16 cellular contexts compared by ENCODE assay signal in the genomic region with DNA sequence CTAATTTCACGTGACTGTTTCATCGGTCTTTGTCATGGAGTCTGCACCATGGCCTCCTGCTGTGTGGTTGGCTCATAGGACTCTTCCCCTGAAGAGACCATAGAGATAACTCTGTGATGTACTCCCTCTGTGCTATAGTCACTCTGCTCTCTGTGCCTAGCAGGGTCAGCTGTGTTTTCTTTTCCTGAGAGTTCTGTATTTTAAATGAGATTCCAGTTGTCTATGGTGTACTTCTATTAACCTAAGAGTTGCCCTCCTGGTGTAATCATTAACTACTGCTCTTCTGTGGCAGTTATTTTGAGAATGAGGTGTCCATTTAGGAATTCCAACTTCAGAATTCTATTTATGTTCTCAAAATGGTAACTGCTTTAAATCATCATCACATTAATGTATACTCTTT.
A peak's percentile ranks its signal among the peaks of the same experiment; 100 is the strongest.
DNase-seq lines count a peak whose midpoint lies in the region; ATAC-seq, FAIRE-seq and TF ChIP-seq lines count a peak whose summit lies in the region.
"Had no signal": no experiment of that assay in that cellular context is flagged by ENCODE, and none has a peak within 500 bp of the region (broad histone marks: within the 10 kb centered on the region; RNA-seq: fewer than 3 reads in every experiment).

No MANE protein-coding gene starts in this region.

- CTCF ChIA-PET in Caco-2 (lab: Charles Lee): no interaction called here

- no peak overlapping the region for H2BK15ac ChIP-seq in neuronal stem cell (ENCODE audit: low read length)

- H3K27ac Mint-ChIP-seq in Caco-2 (ENCODE audit: unreplicated experiment) (peak overlapping the region; percentile 80), astrocyte (ENCODE audit: unreplicated experiment) (peak overlapping the region; percentile 48)
- H3K27ac Mint-ChIP-seq: B cell; CD4-positive, alpha-beta T cell; H9 had no signal

- H3K79me1 ChIP-seq in neuronal stem cell (ENCODE audit: low read depth, low read length): no peaks in the 10 kb centered on the region

- no peak overlapping the region for H3K14ac ChIP-seq in neuronal stem cell (ENCODE audit: low read length)

- no peaks in the 10 kb centered on the region for H3K27me3 ChIP-seq in Caco-2 (replicated peaks; ENCODE audit: control insufficient read depth, insufficient read depth, low read length)
- no peaks in the 10 kb centered on the region for H3K27me3 ChIP-seq in astrocyte (ENCODE audit: insufficient read depth, low read length)
- no peaks in the 10 kb centered on the region for H3K27me3 ChIP-seq in neuronal stem cell (ENCODE audit: control insufficient read depth in 3 of 3, insufficient read depth in 3 of 3, low read depth in 1 of 3, low read length in 3 of 3)

- no CpG with 5 or more reads among the region's 2 CpGs for WGBS in neuronal stem cell (ENCODE audit: extremely low coverage in 2 of 2, insufficient read length in 2 of 2, insufficient replicate concordance in 1 of 2), 2 donors

- H3K9ac ChIP-seq in astrocyte (ENCODE audit: low read length) (no peak overlapping the region), neuronal stem cell (ENCODE audit: low read depth, low read length, poor library complexity) (no peak overlapping the region)

- no peak overlapping the region for H3K27ac ChIP-seq in astrocyte (ENCODE audit: low read depth, low read length)
- H3K27ac ChIP-seq in neuronal stem cell (replicated peaks; ENCODE audit: low read length): no peak overlapping the region

- no peak overlapping the region for H2AK5ac ChIP-seq in neuronal stem cell (ENCODE audit: low read depth, low read length)

- H3K9me3 ChIP-seq in Caco-2 (0 out of 2 replicates have a peak, but pooled peaks cover 4% of the 10 kb centered on the region), astrocyte (ENCODE audit: insufficient read depth, low read depth, low read length) (no peaks in the 10 kb centered on the region), neuronal stem cell (replicated peaks in 1 of 2; ENCODE audit: control insufficient read depth in 2 of 2, insufficient read depth in 1 of 2, low read depth in 1 of 2, low read length in 2 of 2) (no peaks in the 10 kb centered on the region)

- H3K4ac ChIP-seq in neuronal stem cell (ENCODE audit: low read length): no peak overlapping the region

- no peak overlapping the region for H3K18ac ChIP-seq in neuronal stem cell (ENCODE audit: low read length)

- H3K79me2 ChIP-seq in astrocyte (ENCODE audit: insufficient read depth, low read length): no peaks in the 10 kb centered on the region

- TF ChIP-seq CTCF in Caco-2 (IDR thresholded peaks at IDR 0.05; ENCODE audit: insufficient read depth in 1 of 2, low read depth in 1 of 2, low read length in 1 of 2, severe bottlenecking in 1 of 2, unreplicated experiment in 1 of 2): no peak
- TF ChIP-seq CTCF in astrocyte (IDR thresholded peaks at IDR 0.05; ENCODE audit: insufficient read depth, low read depth, low read length): no peak

- no peak for FAIRE-seq in astrocyte (lab: Jason Lieb, UNC)

- no peak overlapping the region for H2BK5ac ChIP-seq in neuronal stem cell (ENCODE audit: low read length)

- no peaks in the 10 kb centered on the region for H3K27me3 Mint-ChIP-seq in Caco-2 (ENCODE audit: insufficient read depth, unreplicated experiment)
- no peaks in the 10 kb centered on the region for H3K27me3 Mint-ChIP-seq in astrocyte (ENCODE audit: low read depth, unreplicated experiment)
- H3K27me3 Mint-ChIP-seq: B cell; CD4-positive, alpha-beta T cell had no signal

- H4K20me1 ChIP-seq in astrocyte (ENCODE audit: insufficient read depth, low read length): no peaks in the 10 kb centered on the region

- H3K4me2 ChIP-seq in astrocyte (ENCODE audit: low read length): no peak overlapping the region
- no peak overlapping the region for H3K4me2 ChIP-seq in neuronal stem cell (ENCODE audit: insufficient read depth, low read length, poor library complexity, severe bottlenecking)

- no peak overlapping the region for H3K23ac ChIP-seq in neuronal stem cell (ENCODE audit: low read depth, low read length, poor library complexity)

- no peak overlapping the region for H4K8ac ChIP-seq in neuronal stem cell (ENCODE audit: low read depth, low read length)

- H2BK120ac ChIP-seq in neuronal stem cell (ENCODE audit: low read depth, low read length): no peak overlapping the region

- no peak for ATAC-seq in GM21423 (IDR thresholded peaks at IDR 0.05; ENCODE audit: unreplicated experiment)
- ATAC-seq in GM21529 (IDR thresholded peaks at IDR 0.05; ENCODE audit: unreplicated experiment): no peak
- ATAC-seq: Right ventricle myocardium inferior had no signal

- H3K36me3 ChIP-seq in Caco-2 (ENCODE audit: control insufficient read depth, insufficient read depth, low read length) (no peaks in the 10 kb centered on the region), astrocyte (ENCODE audit: insufficient read depth, low read length) (no peaks in the 10 kb centered on the region), neuronal stem cell (replicated peaks in 1 of 2; ENCODE audit: control insufficient read depth in 2 of 2, insufficient read depth in 2 of 2, low read length in 2 of 2) (no peaks in the 10 kb centered on the region)

- intact Hi-C loops in Caco-2 (cut with micrococcal nuclease; ENCODE audit: unreplicated experiment): no loop called here

- H2AFZ ChIP-seq in astrocyte (ENCODE audit: low read depth, low read length) (no peak overlapping the region), neuronal stem cell (ENCODE audit: low read length) (peak overlapping the region; percentile 9)

- POLR2A ChIA-PET in Caco-2 (lab: Charles Lee): no interaction called here

- H3K4me3 Mint-ChIP-seq in Caco-2 (ENCODE audit: unreplicated experiment) (no peak overlapping the region), astrocyte (ENCODE audit: unreplicated experiment) (no peak overlapping the region)
- H3K4me3 Mint-ChIP-seq: B cell; CD4-positive, alpha-beta T cell; H9 had no signal

- peaks cover 18% of the 10 kb centered on the region for H3K4me1 Mint-ChIP-seq in Caco-2 (ENCODE audit: low read depth, unreplicated experiment)
- peaks cover 22% of the 10 kb centered on the region for H3K4me1 Mint-ChIP-seq in astrocyte (ENCODE audit: low read depth, unreplicated experiment)

- H3K9me3 Mint-ChIP-seq in Caco-2 (ENCODE audit: unreplicated experiment) (no peaks in the 10 kb centered on the region), astrocyte (ENCODE audit: unreplicated experiment) (no peaks in the 10 kb centered on the region)
- H3K9me3 Mint-ChIP-seq: CD4-positive, alpha-beta T cell; H9 had no signal

- no peak overlapping the region for H3K4me3 ChIP-seq in Caco-2 (ENCODE audit: low read depth, low read length)
- H3K4me3 ChIP-seq in astrocyte (ENCODE audit: insufficient read depth, low read depth, low read length): no peak overlapping the region
- H3K4me3 ChIP-seq in neuronal stem cell (ENCODE audit: low read length in 2 of 2): no peak overlapping the region

- no peak overlapping the region for H4K91ac ChIP-seq in neuronal stem cell (ENCODE audit: low read depth, low read length, poor library complexity)

- DNase-seq in Caco-2 (no peak), astrocyte (ENCODE audit: low read depth) (no peak), kidney tubule cell (ENCODE audit: low spot score) (peak; percentile 94), neuronal stem cell (ENCODE audit: low spot score) (no peak), NCI-H1694 (lab: John Stamatoyannopoulos, UW) (no peak)
- DNase-seq: CD4-positive, alpha-beta T cell; H9; IMR-90; NCI-H1417; NCI-H2029; NCI-H510A; NCI-H82 had no signal

- no peak overlapping the region for H2BK12ac ChIP-seq in neuronal stem cell (ENCODE audit: low read length)

- no TSS peak for BruUV-seq in Caco-2 (replicated peaks; lab: Mats Ljungman, UMichigan)

- H3K4me1 ChIP-seq in Caco-2 (peaks cover 19% of the 10 kb centered on the region), astrocyte (ENCODE audit: insufficient read depth, low read length) (no peaks in the 10 kb centered on the region), neuronal stem cell (ENCODE audit: control insufficient read depth in 2 of 2, insufficient read depth in 1 of 2, low read depth in 1 of 2, low read length in 2 of 2) (no peaks in the 10 kb centered on the region)

- H3K36me3 Mint-ChIP-seq in Caco-2 (ENCODE audit: insufficient read depth, unreplicated experiment) (no peaks in the 10 kb centered on the region), astrocyte (ENCODE audit: low read depth, unreplicated experiment) (no peaks in the 10 kb centered on the region)
